ENCODE assay signal across 18 cellular contexts in the genomic region with DNA sequence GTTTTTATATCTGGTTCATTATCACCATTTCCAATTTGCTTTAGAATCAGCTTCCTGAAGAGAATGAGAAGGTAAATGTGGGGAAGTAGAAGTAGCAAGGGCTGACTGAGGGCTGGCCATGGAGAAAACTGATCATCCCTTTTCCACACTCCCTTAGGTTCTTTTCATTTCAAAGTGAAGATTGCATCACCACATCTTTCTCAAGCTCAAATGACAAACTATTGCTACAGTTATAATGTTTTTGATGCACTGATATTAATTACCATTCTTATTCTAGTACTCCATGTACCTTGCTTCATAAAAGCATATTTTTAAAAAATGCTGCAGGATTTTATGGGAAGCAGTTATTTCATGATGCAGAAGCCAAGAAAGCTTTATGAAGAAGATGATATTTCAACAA. TPM values are rescaled to one million over a fixed set of nuclear protein-coding genes. Genes with fewer than 3 reads are reported as not detected.
"Had no signal": no experiment of that assay in that cellular context is flagged by ENCODE, and none has a peak within 500 bp of the region (broad histone marks: within the 10 kb centered on the region; RNA-seq: fewer than 3 reads in every experiment).

No MANE protein-coding gene starts in this region.

- H3K36me3 ChIP-seq: gastrocnemius medialis, heart right ventricle, left lung, sigmoid colon, suprapubic skin, upper lobe of right lung had no signal

- FAIRE-seq: keratinocyte had no signal

- H3K27ac ChIP-seq: gastrocnemius medialis, heart right ventricle, left lung, psoas muscle, sigmoid colon, suprapubic skin, upper lobe of right lung had no signal

- H3K4me3 ChIP-seq: gastrocnemius medialis, heart right ventricle, left lung, psoas muscle, sigmoid colon, suprapubic skin, upper lobe of right lung had no signal

- ATAC-seq: activated naive CD8-positive, alpha-beta T cell treated with anti-CD3 and anti-CD28 coated beads, Interleukin-2, amount 50 U/mL, for 24 hours; gastrocnemius medialis; heart right ventricle; left lung; psoas muscle; upper lobe of right lung; WTC11 had no signal

- H3K4me1 ChIP-seq: gastrocnemius medialis, heart right ventricle, left lung, psoas muscle, sigmoid colon, suprapubic skin, upper lobe of right lung had no signal

- H3K9me3 ChIP-seq: gastrocnemius medialis, heart right ventricle, left lung, psoas muscle, sigmoid colon, suprapubic skin, upper lobe of right lung had no signal

- DNase-seq: activated CD4-positive, alpha-beta T cell treated with anti-CD3 and anti-CD28 coated beads for 48 hours; activated naive CD4-positive, alpha-beta T cell treated with Interleukin-2 at 50 U/mL for 16 hours; activated naive CD8-positive, alpha-beta T cell treated with anti-CD3 and anti-CD28 coated beads, Interleukin-2, amount 50 U/mL, for 24 hours; dermis blood vessel endothelial cell; endodermal cell; erythroblast; gastrocnemius medialis; heart right ventricle; left lung; occipital lobe; psoas muscle; sigmoid colon; stimulated activated CD4-positive, alpha-beta T cell treated with anti-CD3 and anti-CD28 coated beads, Interleukin-2, amount 100 ng/mL, for 48 hours; stimulated activated naive CD4-positive, alpha-beta T cell treated with Interleukin-2 at 50 U/mL for 16 hours; upper lobe of right lung had no signal

- H3K27me3 ChIP-seq: gastrocnemius medialis, sigmoid colon, suprapubic skin had no signal

RNA-seq across cellular contexts. Expression of gene AK5, which starts 7.9 kb away (rescaled TPM):
- total RNA-seq: upper lobe of right lung had no signal
